Comparison of ENCODE assay signal across 12 cellular contexts in genomic region chr1:24417681-24418080, GRCh38. TPM values are rescaled to one million over a fixed set of nuclear protein-coding genes. Genes with fewer than 3 reads are reported as not detected.
DNase-seq lines count a peak whose midpoint lies in the region; ATAC-seq and TF ChIP-seq lines count a peak whose summit lies in the region.
"Had no signal": no experiment of that assay in that cellular context is flagged by ENCODE, and none has a peak within 500 bp of the region (broad histone marks: within the 10 kb centered on the region; RNA-seq: fewer than 3 reads in every experiment).

No MANE protein-coding gene starts in this region.

- TF ChIP-seq CTCF in Caco-2 (IDR thresholded peaks at IDR 0.05; ENCODE audit: insufficient read depth in 1 of 2, low read depth in 1 of 2, low read length in 1 of 2, severe bottlenecking in 1 of 2, unreplicated experiment in 1 of 2): no peak
- TF ChIP-seq CTCF in MCF 10A (IDR thresholded peaks at IDR 0.05; ENCODE audit: unreplicated experiment): no peak

- no peak for ATAC-seq in naive thymus-derived CD8-positive, alpha-beta T cell
- no peak for ATAC-seq in GM21526 (IDR thresholded peaks at IDR 0.05; ENCODE audit: low FRiP score, unreplicated experiment)
- ATAC-seq in GM18909 (IDR thresholded peaks at IDR 0.05; ENCODE audit: poor library complexity, unreplicated experiment): no peak
- no peak for ATAC-seq in HG03097 (IDR thresholded peaks at IDR 0.05; ENCODE audit: low FRiP score, unreplicated experiment)

- peaks cover 15% of the 10 kb centered on the region for H3K4me1 ChIP-seq in Caco-2

- H3K4me1 Mint-ChIP-seq in Caco-2 (ENCODE audit: low read depth, unreplicated experiment): peaks cover 18% of the 10 kb centered on the region
- H3K4me1 Mint-ChIP-seq in MCF 10A (ENCODE audit: insufficient read depth, unreplicated experiment): peaks cover 33% of the 10 kb centered on the region
- peaks cover 41 to 91% (median 81%) of the 10 kb centered on the region in 4 donors for H3K4me1 Mint-ChIP-seq in naive thymus-derived CD8-positive, alpha-beta T cell

- CTCF ChIA-PET in Caco-2 (lab: Charles Lee) (interaction anchor here (1.1 kb wide), 1 partner anchor 26 kb away, joined by 3 read pairs; no protein-coding TSS in a partner anchor), MCF 10A (lab: Yijun Ruan, JAX) (interaction anchor here (0.6 to 1.8 kb wide), 9 partner anchors 27 to 562 kb away, joined by 3 to 17 read pairs (median 4); no protein-coding TSS in a partner anchor)

- H3K36me3 ChIP-seq in Caco-2 (ENCODE audit: control insufficient read depth, insufficient read depth, low read length): no peaks in the 10 kb centered on the region; the same call in 1 of the 2 replicates

- DNase-seq in Caco-2: no peak
- peak; percentile 66 for DNase-seq in M059J (ENCODE audit: low read depth)
- DNase-seq in MCF 10A (ENCODE audit: unreplicated experiment): peak; percentile 18
- DNase-seq in naive thymus-derived CD8-positive, alpha-beta T cell: no peak
- no peak for DNase-seq in ureter (ENCODE audit: low spot score)
- DNase-seq: activated CD4-positive, CD25-positive, alpha-beta regulatory T cell treated with anti-CD3 and anti-CD28 coated beads, Interleukin-2, amount 50 U/mL, for 72 hours; hippocampal formation had no signal

- no peak overlapping the region for H3K4me3 ChIP-seq in Caco-2 (ENCODE audit: low read depth, low read length)

- BruUV-seq in Caco-2 (replicated peaks; lab: Mats Ljungman, UMichigan) (no TSS peak), MCF 10A (replicated peaks; lab: Mats Ljungman, UMichigan) (no TSS peak)

- H3K9me3 ChIP-seq in Caco-2: no peaks in the 10 kb centered on the region

- H3K27me3 Mint-ChIP-seq in Caco-2 (ENCODE audit: insufficient read depth, unreplicated experiment) (no peaks in the 10 kb centered on the region), MCF 10A (ENCODE audit: insufficient read depth, unreplicated experiment) (no peaks in the 10 kb centered on the region)
- no peaks in the 10 kb centered on the region for H3K27me3 Mint-ChIP-seq in naive thymus-derived CD8-positive, alpha-beta T cell
- H3K27me3 Mint-ChIP-seq: IgD-negative memory B cell had no signal

- H3K36me3 Mint-ChIP-seq in Caco-2 (ENCODE audit: insufficient read depth, unreplicated experiment) (peaks cover 16% of the 10 kb centered on the region), MCF 10A (ENCODE audit: insufficient read depth, unreplicated experiment) (peaks cover 35% of the 10 kb centered on the region)
- peaks cover 3 to 46% (median 25%) of the 10 kb centered on the region in 3 donors for H3K36me3 Mint-ChIP-seq in naive thymus-derived CD8-positive, alpha-beta T cell

- intact Hi-C loops in Caco-2 (cut with micrococcal nuclease; ENCODE audit: unreplicated experiment): no loop called here
- intact Hi-C loops in MCF 10A (cut with micrococcal nuclease): loop anchor here (2.0 to 5.0 kb wide), 3 partner anchors 85 to 220 kb away; partner anchors contain the start of gene RCAN3

- H3K27ac Mint-ChIP-seq in Caco-2 (ENCODE audit: unreplicated experiment): peak overlapping the region; percentile 26
- peak overlapping the region; percentile 98 for H3K27ac Mint-ChIP-seq in MCF 10A (ENCODE audit: low read depth, unreplicated experiment)
- peak overlapping the region in 8 of 10 donors; percentile 44 to 97 (median 89) for H3K27ac Mint-ChIP-seq in naive thymus-derived CD8-positive, alpha-beta T cell

- H3K9me3 Mint-ChIP-seq in Caco-2 (ENCODE audit: unreplicated experiment) (no peaks in the 10 kb centered on the region), MCF 10A (ENCODE audit: unreplicated experiment) (no peaks in the 10 kb centered on the region)
- no peaks in the 10 kb centered on the region for H3K9me3 Mint-ChIP-seq in naive thymus-derived CD8-positive, alpha-beta T cell
- H3K9me3 Mint-ChIP-seq: IgD-negative memory B cell, neural crest cell had no signal

- POLR2A ChIA-PET in Caco-2 (lab: Charles Lee) (no interaction called here), MCF 10A (lab: Yijun Ruan, JAX) (interaction anchor here (0.6 to 8.3 kb wide), 24 partner anchors 9 to 1019 kb away, joined by 3 to 66 read pairs (median 5); partner anchors contain the start of genes CLIC4, GRHL3, PNRC2 and RCAN3)
- POLR2A ChIA-PET in naive thymus-derived CD8-positive, alpha-beta T cell (lab: Charles Lee): interaction anchor here (0.8 to 7.9 kb wide), 5 partner anchors 54 to 88 kb away, joined by 3 to 183 read pairs (median 23); partner anchors contain the start of gene RCAN3

- no peak overlapping the region for H3K4me3 Mint-ChIP-seq in Caco-2 (ENCODE audit: unreplicated experiment)
- H3K4me3 Mint-ChIP-seq in MCF 10A (ENCODE audit: unreplicated experiment): peak overlapping the region; percentile 93
- peak overlapping the region; percentile 92 to 100 (median 98) for H3K4me3 Mint-ChIP-seq in naive thymus-derived CD8-positive, alpha-beta T cell

- no peaks in the 10 kb centered on the region for H3K27me3 ChIP-seq in Caco-2 (replicated peaks; ENCODE audit: control insufficient read depth, insufficient read depth, low read length)

RNA-seq across cellular contexts. Expression of gene NIPAL3, which starts 2.1 kb away (rescaled TPM):
- total RNA-seq in Caco-2 (2022): 9.2 and 9.7 TPM in 2 replicates
- 39.6 and 45.0 TPM in 2 replicates for total RNA-seq in M059J (2014; rRNA removed; shearing (Covaris generic))
- 47.7 and 55.8 TPM in 2 replicates for total RNA-seq in MCF 10A (2022)
- 10 to 100 TPM; 58.3 to 59.3 TPM for total RNA-seq in naive thymus-derived CD8-positive, alpha-beta T cell
- polyA plus RNA-seq in naive thymus-derived CD8-positive, alpha-beta T cell: 10 to 100 TPM; 57.5 to 90.4 (median 89.5) TPM
- total RNA-seq in ureter: 35.5 TPM

RNA-seq across cellular contexts. Expression of gene STPG1, which starts 4.1 kb away (rescaled TPM):
- 6.2 and 8.6 TPM in 2 replicates for total RNA-seq in Caco-2 (2022)
- 3.7 and 8.3 TPM in 2 replicates for total RNA-seq in M059J (2014; rRNA removed; shearing (Covaris generic))
- total RNA-seq in MCF 10A (2022): 18.6 and 19.7 TPM in 2 replicates
- 1 to 10 TPM; 5.5 to 5.9 TPM for total RNA-seq in naive thymus-derived CD8-positive, alpha-beta T cell
- 1 to 10 TPM; 4.1 to 6.8 (median 6.1) TPM for polyA plus RNA-seq in naive thymus-derived CD8-positive, alpha-beta T cell
- 23.8 TPM for total RNA-seq in ureter

Comparison
In these comparisons a context has a peak if more than half of its experiments do, and no peak if none do; other contexts are left out.
1. DNase-seq: peak in M059J (single experiment) and MCF 10A (single experiment); none in Caco-2 (0 of 2), naive thymus-derived CD8-positive, alpha-beta T cell (0 of 10) and ureter (single experiment).
2. H3K27ac Mint-ChIP-seq: peak in every context shown above with its lines; median percentile 98 in MCF 10A; 89 in naive thymus-derived CD8-positive, alpha-beta T cell; 26 in Caco-2.